10 cellular contexts compared by ENCODE assay signal in genomic region chr1:186605762-186606350, GRCh38.
A peak's percentile ranks its signal among the peaks of the same experiment; 100 is the strongest.
DNase-seq lines count a peak whose midpoint lies in the region; ATAC-seq and TF ChIP-seq lines count a peak whose summit lies in the region.
"Had no signal": no experiment of that assay in that cellular context is flagged by ENCODE, and none has a peak within 500 bp of the region (broad histone marks: within the 10 kb centered on the region; RNA-seq: fewer than 3 reads in every experiment).

No MANE protein-coding gene starts in this region.

- no peaks in the 10 kb centered on the region for H3K4me1 Mint-ChIP-seq in type B pancreatic cell (ENCODE audit: unreplicated experiment)

- H3K9me3 Mint-ChIP-seq in type B pancreatic cell: no peaks in the 10 kb centered on the region

- H3K27ac Mint-ChIP-seq in type B pancreatic cell: no peak overlapping the region
- H3K27ac Mint-ChIP-seq: mesothelial cell of epicardium had no signal

- H3K27me3 Mint-ChIP-seq in type B pancreatic cell: no peaks in the 10 kb centered on the region

- peak; percentile 78 for TF ChIP-seq CTCF in type B pancreatic cell (conservative IDR thresholded peaks at IDR 0.05)

- ATAC-seq in GM18498 (IDR thresholded peaks at IDR 0.05; ENCODE audit: unreplicated experiment) (peak; percentile 91), HG02938 (IDR thresholded peaks at IDR 0.05; ENCODE audit: unreplicated experiment) (peak; percentile 76)
- ATAC-seq: K562 had no signal

- no peaks in the 10 kb centered on the region for H3K36me3 Mint-ChIP-seq in type B pancreatic cell

- peak; percentile 68 for DNase-seq in AG20443 (ENCODE audit: low spot score)
- DNase-seq in NOMO-1 (lab: John Stamatoyannopoulos, UW; ENCODE audit: unreplicated experiment in 2 of 2): peak; percentile 60 to 68
- peak; percentile 65 for DNase-seq in amniotic epithelial cell (ENCODE audit: low read depth)
- peak; percentile 66 for DNase-seq in iPS-NIHi7 (ENCODE audit: extremely low spot score)
- DNase-seq in type B pancreatic cell (ENCODE audit: extremely low spot score, unreplicated experiment): no peak
- no peak for DNase-seq in middle frontal gyrus (ENCODE audit: extremely low spot score, low spot score)

- H3K4me3 Mint-ChIP-seq in type B pancreatic cell: no peak overlapping the region
- H3K4me3 Mint-ChIP-seq: mesothelial cell of epicardium had no signal

Comparison
In these comparisons a context has a peak if more than half of its experiments do, and no peak if none do; other contexts are left out.
1. DNase-seq: peak in AG20443 (single experiment), NOMO-1 (2 of 2), amniotic epithelial cell (single experiment) and iPS-NIHi7 (single experiment); none in type B pancreatic cell (single experiment) and middle frontal gyrus (single experiment).